Comparison of ENCODE assay signal across 10 cellular contexts in the genomic region with DNA sequence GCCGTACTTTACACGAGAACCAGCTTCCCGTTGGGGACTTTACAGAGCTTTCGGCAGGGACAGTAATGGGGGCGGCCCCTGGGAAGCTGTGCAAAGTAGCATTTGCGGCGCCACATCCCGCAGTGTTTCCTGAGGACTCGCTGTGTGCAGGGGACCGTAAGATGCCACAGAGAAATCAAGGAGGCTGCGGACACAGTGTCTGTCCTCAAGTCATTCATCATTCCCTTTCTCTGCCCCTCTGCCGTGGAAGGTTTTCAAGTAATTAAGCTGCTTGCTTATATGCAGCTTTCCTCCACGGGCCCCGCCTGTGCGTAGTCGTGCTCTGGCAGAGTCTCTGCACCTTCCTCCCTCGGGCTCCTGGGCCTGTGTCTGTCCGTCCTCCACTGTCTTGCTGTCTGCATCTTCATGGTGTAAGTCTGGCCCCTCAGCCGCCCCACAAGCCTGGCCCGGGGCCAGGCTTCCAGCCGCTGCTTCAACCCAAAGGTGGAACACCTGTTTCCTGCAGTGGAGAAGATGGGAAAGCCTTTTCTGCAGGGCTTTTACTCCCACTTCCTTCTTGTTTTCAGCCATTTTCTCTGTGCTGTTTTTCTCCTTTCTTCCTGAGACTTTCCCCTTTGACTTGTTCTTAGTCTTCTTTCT.
DNase-seq lines count a peak whose midpoint lies in the region; ATAC-seq and TF ChIP-seq lines count a peak whose summit lies in the region.
"Had no signal": no experiment of that assay in that cellular context is flagged by ENCODE, and none has a peak within 500 bp of the region (broad histone marks: within the 10 kb centered on the region; RNA-seq: fewer than 3 reads in every experiment).

No MANE protein-coding gene starts in this region.

- WGBS in tibial nerve, 2 donors: 78 to 79% methylated on average over 21 of the region's 21 CpGs

- TF ChIP-seq POLR2A in tibial nerve (IDR thresholded peaks at IDR 0.05): no peak

- H3K27ac Mint-ChIP-seq in immature natural killer cell: peak overlapping the region in 5 of 6 donors; percentile 8 to 85 (median 18)

- peaks cover 17 to 19% of the 10 kb centered on the region in 2 donors for H3K4me1 Mint-ChIP-seq in immature natural killer cell

- TF ChIP-seq EP300 in tibial nerve (IDR thresholded peaks at IDR 0.05): no peak

- H3K4me3 Mint-ChIP-seq in immature natural killer cell: peak overlapping the region in 4 of 5 donors; percentile 2 to 44 (median 19)

- H3K27me3 ChIP-seq in RWPE2 (ENCODE audit: insufficient read depth, poor library complexity, severe bottlenecking) (no peaks in the 10 kb centered on the region), tibial nerve (no peaks in the 10 kb centered on the region)
- H3K27me3 ChIP-seq: upper lobe of right lung had no signal

- no peaks in the 10 kb centered on the region for H3K9me3 Mint-ChIP-seq in immature natural killer cell

- H3K9me3 ChIP-seq in RWPE2 (ENCODE audit: severe bottlenecking) (no peaks in the 10 kb centered on the region), tibial nerve (no peaks in the 10 kb centered on the region)
- H3K9me3 ChIP-seq: upper lobe of right lung had no signal

- peak; percentile 46 for DNase-seq in stimulated activated CD4-positive, alpha-beta T cell treated with anti-CD3 and anti-CD28 coated beads, Interleukin-15, amount 100 ng/mL, for 24 hours
- DNase-seq in stimulated activated CD4-positive, alpha-beta T cell treated with anti-CD3 and anti-CD28 coated beads, Interleukin-4, amount 100 ng/mL, for 1 hour: no peak
- DNase-seq in RWPE2 (ENCODE audit: low spot score) (peak; percentile 56), immature natural killer cell (no peak), pons (ENCODE audit: low spot score) (no peak), tibial nerve (ENCODE audit: low spot score in 2 of 2) (no peak), NCI-H187 treated with DMSO at 0.1 percent for 48 hours (lab: John Stamatoyannopoulos, UW) (no peak)
- DNase-seq: NCI-H2081 treated with DMSO at 0.1 percent for 48 hours, upper lobe of right lung had no signal

- ATAC-seq in RWPE2 (ENCODE audit: low read depth) (no peak), GM21526 (IDR thresholded peaks at IDR 0.05; ENCODE audit: low FRiP score, unreplicated experiment) (no peak)
- ATAC-seq: upper lobe of right lung had no signal

- peaks cover 6 to 17% (median 14%) of the 10 kb centered on the region in 3 donors for H3K36me3 Mint-ChIP-seq in immature natural killer cell

- peaks cover 0 to 6% (median 0%) of the 10 kb centered on the region in 3 donors for H3K27me3 Mint-ChIP-seq in immature natural killer cell (ENCODE audit: low read depth in 3 of 3)

- H3K36me3 ChIP-seq in RWPE2 (ENCODE audit: low read depth): peaks cover 6% of the 10 kb centered on the region
- H3K36me3 ChIP-seq in tibial nerve: peaks cover 0 to 20% (median 0%) of the 10 kb centered on the region in 3 donors
- H3K36me3 ChIP-seq: upper lobe of right lung had no signal

- TF ChIP-seq CTCF in RWPE2 (IDR thresholded peaks at IDR 0.05; ENCODE audit: poor library complexity, severe bottlenecking) (no peak), tibial nerve (IDR thresholded peaks at IDR 0.05) (no peak)

- H3K27ac ChIP-seq in RWPE2 (ENCODE audit: poor library complexity, severe bottlenecking) (no peak overlapping the region), tibial nerve (peak overlapping the region in 1 of 4 donors; percentile 72)
- H3K27ac ChIP-seq: upper lobe of right lung had no signal

- H3K4me3 ChIP-seq in RWPE2 (ENCODE audit: severe bottlenecking): no peak overlapping the region
- H3K4me3 ChIP-seq in tibial nerve: no peak overlapping the region
- H3K4me3 ChIP-seq: upper lobe of right lung had no signal

- H3K4me1 ChIP-seq in RWPE2 (ENCODE audit: insufficient read depth, poor library complexity, severe bottlenecking): peaks cover 1% of the 10 kb centered on the region
- peaks cover 0 to 20% (median 11%) of the 10 kb centered on the region in 4 donors for H3K4me1 ChIP-seq in tibial nerve

Comparison
In these comparisons a context has a peak if more than half of its experiments do, and no peak if none do; other contexts are left out.
1. DNase-seq: peak in stimulated activated CD4-positive, alpha-beta T cell treated with anti-CD3 and anti-CD28 coated beads, Interleukin-15, amount 100 ng/mL, for 24 hours (single experiment) and RWPE2 (single experiment); none in stimulated activated CD4-positive, alpha-beta T cell treated with anti-CD3 and anti-CD28 coated beads, Interleukin-4, amount 100 ng/mL, for 1 hour (single experiment), immature natural killer cell (0 of 3), pons (single experiment), tibial nerve (0 of 2) and NCI-H187 treated with DMSO at 0.1 percent for 48 hours (single experiment).